8 cellular contexts compared by ENCODE assay signal in the genomic region with DNA sequence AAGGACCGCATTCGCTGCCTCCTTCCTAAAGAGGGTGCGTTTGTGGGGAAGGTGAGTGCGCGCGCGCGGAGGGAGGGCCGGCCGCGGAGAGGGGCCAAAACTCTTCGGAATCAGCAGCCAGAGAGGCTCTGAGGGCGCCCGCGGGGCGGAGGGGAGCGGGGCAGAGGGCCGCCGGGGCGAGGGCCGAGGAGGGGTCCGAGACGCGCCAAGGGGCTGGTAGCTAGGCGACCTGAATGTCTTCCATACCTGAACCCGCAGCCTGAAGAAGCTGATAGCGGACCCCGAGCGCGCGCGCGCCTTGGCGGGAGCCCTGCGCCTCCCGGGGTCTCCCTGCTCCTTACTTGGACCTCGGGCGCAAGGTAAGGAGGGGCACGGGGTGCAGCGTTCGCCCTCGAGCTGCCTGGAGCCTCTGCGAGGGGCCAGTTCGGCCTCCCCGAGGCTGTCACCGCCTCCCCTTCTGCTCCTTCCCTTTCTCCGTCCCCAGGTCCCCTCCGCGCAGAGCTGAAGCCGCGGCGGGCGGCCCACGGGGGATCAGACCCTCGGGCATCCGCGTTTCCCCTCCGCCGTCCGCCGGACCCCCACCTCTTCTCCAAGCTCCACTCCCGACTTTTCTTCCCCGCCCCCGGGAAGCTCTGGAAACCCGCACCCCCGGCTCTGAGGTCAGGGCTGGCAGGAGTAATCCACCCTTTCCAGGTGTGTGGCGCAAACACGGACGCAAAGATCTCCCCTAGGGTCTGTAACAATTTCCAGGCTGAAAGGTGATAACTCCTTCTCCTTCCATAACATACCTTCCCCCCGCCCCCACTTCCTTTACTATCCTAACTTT. TPM values are rescaled to one million over a fixed set of nuclear protein-coding genes. Genes with fewer than 3 reads are reported as not detected.
DNase-seq lines count a peak whose midpoint lies in the region; ATAC-seq and TF ChIP-seq lines count a peak whose summit lies in the region.

No MANE protein-coding gene starts in this region.

- H3K9me3 ChIP-seq in A673 (ENCODE audit: low read depth, low read length, poor library complexity, severe bottlenecking) (no peaks in the 10 kb centered on the region), colonic mucosa (no peaks in the 10 kb centered on the region)

- intact Hi-C loops in A673 (cut with micrococcal nuclease; ENCODE audit: unreplicated experiment): no loop called here
- intact Hi-C loops in colonic mucosa (cut with DNase I): no loop called here

- no peak for ATAC-seq in memory B cell (ENCODE audit: low read depth)
- no peak for ATAC-seq in HG02798 (IDR thresholded peaks at IDR 0.05; ENCODE audit: poor library complexity, unreplicated experiment)
- no peak for ATAC-seq in GM19324 (IDR thresholded peaks at IDR 0.05; ENCODE audit: low FRiP score, unreplicated experiment)

- H3K36me3 Mint-ChIP-seq in memory B cell: peaks cover 1% of the 10 kb centered on the region

- BruUV-seq in A673 (replicated peaks; lab: Mats Ljungman, UMichigan): no TSS peak

- CTCF ChIA-PET in A673 (lab: Charles Lee): interaction anchor here (0.6 kb wide), 1 partner anchor 682 kb away, joined by 3 read pairs; no protein-coding TSS in a partner anchor

- H3K4me1 Mint-ChIP-seq in memory B cell: peaks cover 7% of the 10 kb centered on the region

- H3K36me3 ChIP-seq in A673 (ENCODE audit: insufficient read depth, low read length, poor library complexity, severe bottlenecking) (no peaks in the 10 kb centered on the region), colonic mucosa (no peaks in the 10 kb centered on the region)

- peaks cover 20% of the 10 kb centered on the region for H3K27me3 Mint-ChIP-seq in memory B cell

- no peaks in the 10 kb centered on the region for H3K9me3 Mint-ChIP-seq in memory B cell

- peak; percentile 27 for DNase-seq in A673 (ENCODE audit: low spot score)
- no peak for DNase-seq in HFF-Myc (ENCODE audit: extremely low read depth, low read depth)
- no peak for DNase-seq in colonic mucosa
- DNase-seq in memory B cell (ENCODE audit: low spot score in 2 of 2): no peak
- DNase-seq in HuH-7 (ENCODE audit: low spot score): no peak
- no peak for DNase-seq in SW 1271 (lab: John Stamatoyannopoulos, UW)

- H3K4me1 ChIP-seq in A673 (ENCODE audit: insufficient read depth, low read length, poor library complexity, severe bottlenecking) (no peaks in the 10 kb centered on the region), colonic mucosa (no peaks in the 10 kb centered on the region)

- H3K27me3 ChIP-seq in A673 (replicated peaks; ENCODE audit: insufficient read depth, low read depth, low read length, poor library complexity) (peaks cover 19% of the 10 kb centered on the region), colonic mucosa (peaks cover 26% of the 10 kb centered on the region)

- H3K4me3 Mint-ChIP-seq in memory B cell: peak overlapping the region; percentile 35

- no peak overlapping the region for H3K27ac ChIP-seq in A673 (ENCODE audit: low read depth, low read length, poor library complexity, severe bottlenecking)
- no peak overlapping the region for H3K27ac ChIP-seq in colonic mucosa

- H3K27ac Mint-ChIP-seq in memory B cell: no peak overlapping the region

- TF ChIP-seq CTCF in A673 (conservative IDR thresholded peaks at IDR 0.05; ENCODE audit: low read depth, low read length) (no peak), HFF-Myc (IDR thresholded peaks at IDR 0.05; ENCODE audit: low read depth, low read length, missing control alignments) (no peak), colonic mucosa (IDR thresholded peaks at IDR 0.05) (no peak)

- peak overlapping the region in 1 of 2 donors; percentile 12 for H3K9ac ChIP-seq in colonic mucosa (ENCODE audit: low read depth in 2 of 2, low read length in 2 of 2)

- peak overlapping the region; percentile 57 for H3K4me3 ChIP-seq in A673 (ENCODE audit: low read depth, low read length, poor library complexity, severe bottlenecking)
- peak overlapping the region; percentile 49 for H3K4me3 ChIP-seq in HFF-Myc (replicated peaks; ENCODE audit: low read depth, low read length)
- peak overlapping the region; percentile 48 for H3K4me3 ChIP-seq in colonic mucosa

- POLR2A ChIA-PET in A673 (lab: Charles Lee; ENCODE audit: low non-redundant PET): no interaction called here

RNA-seq across cellular contexts. Expression of gene DEK, which starts 13.1 kb away (rescaled TPM):
- total RNA-seq in A673 (2021) (224 and 234 TPM in 2 replicates), colonic mucosa (100 to 1,000 TPM; 113 to 145 TPM)
